ENCODE assay signal across 22 cellular contexts in the genomic region with DNA sequence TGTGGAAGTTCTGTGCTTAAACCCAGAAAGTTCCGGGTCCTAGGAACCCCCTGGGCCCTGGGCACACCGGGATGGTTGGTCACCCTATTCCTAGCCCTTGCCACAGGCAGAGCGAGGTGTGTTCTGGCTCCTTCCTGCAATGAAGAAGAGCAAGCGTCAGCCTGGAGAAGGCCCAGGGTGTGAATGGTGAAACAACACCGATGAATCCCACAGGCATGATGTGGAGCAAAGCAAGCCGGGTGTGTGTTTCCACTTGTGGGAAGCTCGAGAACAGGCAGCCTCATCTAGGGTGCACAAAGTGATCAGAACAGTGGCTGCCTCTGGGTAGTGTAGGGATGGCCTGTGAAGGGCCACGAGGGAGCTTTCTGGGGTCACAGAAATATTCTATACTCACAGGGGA. TPM values are rescaled to one million over a fixed set of nuclear protein-coding genes. Genes with fewer than 3 reads are reported as not detected.
DNase-seq lines count a peak whose midpoint lies in the region; ATAC-seq and TF ChIP-seq lines count a peak whose summit lies in the region.
"Had no signal": no experiment of that assay in that cellular context is flagged by ENCODE, and none has a peak within 500 bp of the region (broad histone marks: within the 10 kb centered on the region; RNA-seq: fewer than 3 reads in every experiment).

No MANE protein-coding gene starts in this region.

- TF ChIP-seq CTCF in HFFc6 (IDR thresholded peaks at IDR 0.05) (no peak), astrocyte of the cerebellum (IDR thresholded peaks at IDR 0.05; ENCODE audit: low read depth, low read length, missing control alignments) (no peak), foreskin fibroblast (IDR thresholded peaks at IDR 0.05; ENCODE audit: low read depth, low read length) (no peak)

- peaks cover 46% of the 10 kb centered on the region for H3K4me1 Mint-ChIP-seq in HFFc6 (ENCODE audit: low read depth)

- ATAC-seq in GM21786 (IDR thresholded peaks at IDR 0.05; ENCODE audit: unreplicated experiment), result no peak

- H3K27ac Mint-ChIP-seq in HFFc6, result peak overlapping the region; percentile 52; the same call in 1 of the 2 replicates
- H3K27ac Mint-ChIP-seq: CD4-positive, alpha-beta T cell had no signal

- no peak overlapping the region; the same call in 1 of the 2 replicates for H3K4me3 Mint-ChIP-seq in HFFc6
- H3K4me3 Mint-ChIP-seq: CD4-positive, alpha-beta T cell had no signal

- in situ Hi-C loops in astrocyte of the cerebellum (cut with HindIII; ENCODE audit: low sequenced_read_pairs), result no loop called here

- peak; percentile 60 for DNase-seq in HFFc6
- peak; percentile 15 for DNase-seq in astrocyte of the cerebellum (ENCODE audit: low read depth)
- peak; percentile 26 to 34 for DNase-seq in foreskin fibroblast
- DNase-seq in iPS-NIHi7 (ENCODE audit: extremely low spot score), result no peak
- DNase-seq in kidney glomerular epithelial cell (lab: John Stamatoyannopoulos, UW), result no peak
- no peak for DNase-seq in NCI-H2196 treated with DMSO at 0.1 percent for 48 hours (lab: John Stamatoyannopoulos, UW; ENCODE audit: unreplicated experiment)
- DNase-seq: CD4-positive, alpha-beta T cell; COR-L47; DMS79; KG1; NCI-H1105; NCI-H2081; NCI-H2171; NCI-H524 treated with DMSO at 0.1 percent for 48 hours; NCI-H82; Peyer's patch; SJCRH30 had no signal

- H3K4me3 ChIP-seq in astrocyte of the cerebellum (ENCODE audit: low read depth, low read length) (no peak overlapping the region), foreskin fibroblast (ENCODE audit: low read depth in 1 of 2, low read length in 2 of 2) (no peak overlapping the region)
- H3K4me3 ChIP-seq: BLaER1, Peyer's patch, SJCRH30 had no signal

- 0 out of 2 replicates have a peak, but pooled peaks cover under 1% of the 10 kb centered on the region for H3K36me3 Mint-ChIP-seq in HFFc6 (ENCODE audit: low read depth)

- H3K9me3 Mint-ChIP-seq in HFFc6, result no peaks in the 10 kb centered on the region
- H3K9me3 Mint-ChIP-seq: CD4-positive, alpha-beta T cell had no signal

- peaks cover 10% of the 10 kb centered on the region for H3K27me3 Mint-ChIP-seq in HFFc6 (ENCODE audit: insufficient read depth)

RNA-seq across cellular contexts. Expression of a gene that starts 13.8 kb away (rescaled TPM):
- total RNA-seq in HFFc6 (2021; fragmentation: NEBNext Ultra II Directional; extraction: Animal tissue kit (Norgen Biotek cat#: 25700)), result not detected
- total RNA-seq: CD4-positive, alpha-beta T cell; G401; HT-29; OCI-LY7; Peyer's patch had no signal

RNA-seq across cellular contexts. Expression of a gene that starts 35.1 kb away (rescaled TPM):
- total RNA-seq in HFFc6 (2021; fragmentation: NEBNext Ultra II Directional; extraction: Animal tissue kit (Norgen Biotek cat#: 25700)), result not detected
- total RNA-seq: G401, HT-29, OCI-LY7 had no signal

RNA-seq across cellular contexts. Expression of a gene that starts 39.2 kb away (rescaled TPM):
- 10 to 100 TPM; 22.0 to 30.4 (median 25.7) TPM for total RNA-seq in HFFc6 (2021; fragmentation: NEBNext Ultra II Directional; extraction: Animal tissue kit (Norgen Biotek cat#: 25700))

Comparison
In these comparisons a context has a peak if more than half of its experiments do, and no peak if none do; other contexts are left out.
1. DNase-seq: peak in HFFc6 (single experiment), astrocyte of the cerebellum (single experiment) and foreskin fibroblast (2 of 2); none in iPS-NIHi7 (single experiment), kidney glomerular epithelial cell (single experiment) and NCI-H2196 treated with DMSO at 0.1 percent for 48 hours (single experiment).